In genomic region chr9:98866435-98867108, GRCh38 we compare ENCODE assay signal across 1 cellular context.
TF ChIP-seq lines count a peak whose summit lies in the region.

No MANE protein-coding gene starts in this region.

TF ChIP-seq in IMR-90, 13 proteins besides CTCF, POLR2A, EP300 and RAD21:
- TF ChIP-seq SMC3 (IDR thresholded peaks at IDR 0.05; ENCODE audit: low read depth, low read length) (no peak), BHLHE40 (IDR thresholded peaks at IDR 0.05; ENCODE audit: low read depth, low read length) (no peak), FOS (IDR thresholded peaks at IDR 0.05; ENCODE audit: low read depth, low read length) (no peak), CEBPB (IDR thresholded peaks at IDR 0.05; ENCODE audit: low read depth, low read length) (no peak), ELK1 (IDR thresholded peaks at IDR 0.05; ENCODE audit: borderline replicate concordance, low read depth, low read length) (no peak), NFE2L2 (IDR thresholded peaks at IDR 0.05; ENCODE audit: low read depth, low read length) (no peak), CHD1 (IDR thresholded peaks at IDR 0.05; ENCODE audit: low read depth, low read length) (no peak), USF2 (IDR thresholded peaks at IDR 0.05; ENCODE audit: low read depth, low read length) (no peak)
TF ChIP-seq in IMR-90: peak in this region for 0.
